ENCODE assay signal across 1 cellular context in genomic region chr10:133143200-133143533, GRCh38.
A peak's percentile ranks its signal among the peaks of the same experiment; 100 is the strongest.
TF ChIP-seq lines count a peak whose summit lies in the region.

No MANE protein-coding gene starts in this region.

TF ChIP-seq in K562, 482 proteins besides CTCF, POLR2A, EP300 and RAD21 (continued from another document and continues in another):
- TF ChIP-seq BHLHE40 (IDR thresholded peaks at IDR 0.05; ENCODE audit: low read length): peak; percentile 80
- TF ChIP-seq ZSCAN29 (IDR thresholded peaks at IDR 0.05): peak; percentile 51; the same call in 1 of the 2 replicates
- peak; percentile 84 for TF ChIP-seq KLF16 (IDR thresholded peaks at IDR 0.05)
- peak; percentile 69; the same call in 1 of the 2 replicates for TF ChIP-seq ZKSCAN8 (CRISPR knock-in tag; IDR thresholded peaks at IDR 0.05)
- no peak for TF ChIP-seq SETDB1 (IDR thresholded peaks at IDR 0.05; ENCODE audit: low read length)
- TF ChIP-seq SNRNP70 (optimal IDR thresholded peaks at IDR 0.05; ENCODE audit: low read depth, low read length): no peak
- TF ChIP-seq SAP30 (IDR thresholded peaks at IDR 0.05; ENCODE audit: borderline replicate concordance, insufficient read depth, low read depth, low read length, poor library complexity, severe bottlenecking): peak; percentile 80
- TF ChIP-seq ZNF589 (CRISPR knock-in tag; IDR thresholded peaks at IDR 0.05; ENCODE audit: low read depth): peak; percentile 92
- peak; percentile 79 for TF ChIP-seq STAT5A (IDR thresholded peaks at IDR 0.05; ENCODE audit: borderline replicate concordance, low read length)
- TF ChIP-seq ZNF217 (CRISPR knock-in tag; IDR thresholded peaks at IDR 0.05): no peak
- TF ChIP-seq MBD2 (IDR thresholded peaks at IDR 0.05; ENCODE audit: borderline replicate concordance, low read depth): peak; percentile 78
- TF ChIP-seq ZNF717 (CRISPR knock-in tag; IDR thresholded peaks at IDR 0.05): no peak
- no peak for TF ChIP-seq PRDM10 (IDR thresholded peaks at IDR 0.05; ENCODE audit: partially characterized antibody)
- TF ChIP-seq DPF2 (IDR thresholded peaks at IDR 0.05): 0 out of 2 replicates have a peak, but pooled peaks have one; percentile 33
- 0 out of 2 replicates have a peak, but pooled peaks have one; percentile 13 for TF ChIP-seq JUN (IDR thresholded peaks at IDR 0.05; ENCODE audit: borderline replicate concordance, low read depth, low read length)
- TF ChIP-seq JUN (CRISPR knock-in tag; IDR thresholded peaks at IDR 0.05; ENCODE audit: borderline replicate concordance): no peak
- no peak for TF ChIP-seq ZNF830 (CRISPR knock-in tag; IDR thresholded peaks at IDR 0.05)
- peak; percentile 94; the same call in 1 of the 2 replicates for TF ChIP-seq TGIF2 (CRISPR knock-in tag; IDR thresholded peaks at IDR 0.05)
- TF ChIP-seq, protein P1, sequence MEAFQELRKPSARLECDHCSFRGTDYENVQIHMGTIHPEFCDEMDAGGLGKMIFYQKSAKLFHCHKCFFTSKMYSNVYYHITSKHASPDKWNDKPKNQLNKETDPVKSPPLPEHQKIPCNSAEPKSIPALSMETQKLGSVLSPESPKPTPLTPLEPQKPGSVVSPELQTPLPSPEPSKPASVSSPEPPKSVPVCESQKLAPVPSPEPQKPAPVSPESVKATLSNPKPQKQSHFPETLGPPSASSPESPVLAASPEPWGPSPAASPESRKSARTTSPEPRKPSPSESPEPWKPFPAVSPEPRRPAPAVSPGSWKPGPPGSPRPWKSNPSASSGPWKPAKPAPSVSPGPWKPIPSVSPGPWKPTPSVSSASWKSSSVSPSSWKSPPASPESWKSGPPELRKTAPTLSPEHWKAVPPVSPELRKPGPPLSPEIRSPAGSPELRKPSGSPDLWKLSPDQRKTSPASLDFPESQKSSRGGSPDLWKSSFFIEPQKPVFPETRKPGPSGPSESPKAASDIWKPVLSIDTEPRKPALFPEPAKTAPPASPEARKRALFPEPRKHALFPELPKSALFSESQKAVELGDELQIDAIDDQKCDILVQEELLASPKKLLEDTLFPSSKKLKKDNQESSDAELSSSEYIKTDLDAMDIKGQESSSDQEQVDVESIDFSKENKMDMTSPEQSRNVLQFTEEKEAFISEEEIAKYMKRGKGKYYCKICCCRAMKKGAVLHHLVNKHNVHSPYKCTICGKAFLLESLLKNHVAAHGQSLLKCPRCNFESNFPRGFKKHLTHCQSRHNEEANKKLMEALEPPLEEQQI (IDR thresholded peaks at IDR 0.05): no peak
- TF ChIP-seq FOXA3 (CRISPR knock-in tag; conservative IDR thresholded peaks at IDR 0.05 in 1 of 2, IDR thresholded peaks at IDR 0.05 in 1 of 2): peak in 1 of 2 experiments; percentile 81; a peak in 2 of 4 replicates
- TF ChIP-seq ZEB2 (IDR thresholded peaks at IDR 0.05): no peak
- TF ChIP-seq NFIC (IDR thresholded peaks at IDR 0.05): peak; percentile 77
- TF ChIP-seq NCOA2 (IDR thresholded peaks at IDR 0.05; ENCODE audit: partially characterized antibody in 2 of 2): no peak
- TF ChIP-seq ZBTB17 (CRISPR knock-in tag; IDR thresholded peaks at IDR 0.05): no peak
- no peak for TF ChIP-seq MGA (IDR thresholded peaks at IDR 0.05)
- no peak for TF ChIP-seq NR0B1 (IDR thresholded peaks at IDR 0.05; ENCODE audit: partially characterized antibody)
- no peak for TF ChIP-seq NCOA1 (IDR thresholded peaks at IDR 0.05; ENCODE audit: low read depth)
- no peak for TF ChIP-seq CBX5 (IDR thresholded peaks at IDR 0.05; ENCODE audit: borderline replicate concordance, low read depth)
- TF ChIP-seq SP1 (CRISPR knock-in tag; IDR thresholded peaks at IDR 0.05): no peak
- TF ChIP-seq, protein P2, sequence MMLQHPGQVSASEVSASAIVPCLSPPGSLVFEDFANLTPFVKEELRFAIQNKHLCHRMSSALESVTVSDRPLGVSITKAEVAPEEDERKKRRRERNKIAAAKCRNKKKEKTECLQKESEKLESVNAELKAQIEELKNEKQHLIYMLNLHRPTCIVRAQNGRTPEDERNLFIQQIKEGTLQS (IDR thresholded peaks at IDR 0.05): peak; percentile 61; the same call in 1 of the 2 replicates
- TF ChIP-seq, protein P2 (CRISPR knock-in tag; conservative IDR thresholded peaks at IDR 0.05): no peak
- no peak for TF ChIP-seq CHD4 (IDR thresholded peaks at IDR 0.05; ENCODE audit: insufficient read depth, insufficient replicate concordance, low read depth, low read length, poor library complexity, severe bottlenecking)
- no peak for TF ChIP-seq XRCC4 (IDR thresholded peaks at IDR 0.05; ENCODE audit: extremely low read depth, insufficient read depth, insufficient read length)
- TF ChIP-seq JUND (IDR thresholded peaks at IDR 0.05; ENCODE audit: borderline replicate concordance, low read depth, low read length): peak; percentile 80
- peak; percentile 58; the same call in 1 of the 3 replicates for TF ChIP-seq JUND (tag; IDR thresholded peaks at IDR 0.05; ENCODE audit: borderline replicate concordance, low read depth, low read length)
- peak; percentile 47; the same call in 1 of the 2 replicates for TF ChIP-seq PHB2 (IDR thresholded peaks at IDR 0.05; ENCODE audit: low read depth)
- TF ChIP-seq, protein P3, sequence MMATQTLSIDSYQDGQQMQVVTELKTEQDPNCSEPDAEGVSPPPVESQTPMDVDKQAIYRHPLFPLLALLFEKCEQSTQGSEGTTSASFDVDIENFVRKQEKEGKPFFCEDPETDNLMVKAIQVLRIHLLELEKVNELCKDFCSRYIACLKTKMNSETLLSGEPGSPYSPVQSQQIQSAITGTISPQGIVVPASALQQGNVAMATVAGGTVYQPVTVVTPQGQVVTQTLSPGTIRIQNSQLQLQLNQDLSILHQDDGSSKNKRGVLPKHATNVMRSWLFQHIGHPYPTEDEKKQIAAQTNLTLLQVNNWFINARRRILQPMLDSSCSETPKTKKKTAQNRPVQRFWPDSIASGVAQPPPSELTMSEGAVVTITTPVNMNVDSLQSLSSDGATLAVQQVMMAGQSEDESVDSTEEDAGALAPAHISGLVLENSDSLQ (IDR thresholded peaks at IDR 0.05): peak; percentile 60; the same call in 1 of the 2 replicates
- TF ChIP-seq VEZF1 (CRISPR knock-in tag; IDR thresholded peaks at IDR 0.05): peak; percentile 50
- peak; percentile 98 for TF ChIP-seq DACH1 (IDR thresholded peaks at IDR 0.05; ENCODE audit: partially characterized antibody)
